Comparison of ENCODE assay signal across 11 cellular contexts in genomic region chr5:52725781-52726180, GRCh38.
A peak's percentile ranks its signal among the peaks of the same experiment; 100 is the strongest.
DNase-seq lines count a peak whose midpoint lies in the region; ATAC-seq and TF ChIP-seq lines count a peak whose summit lies in the region.
"Had no signal": no experiment of that assay in that cellular context is flagged by ENCODE, and none has a peak within 500 bp of the region (broad histone marks: within the 10 kb centered on the region; RNA-seq: fewer than 3 reads in every experiment).

No MANE protein-coding gene starts in this region.

- 0 out of 2 replicates have a peak overlapping the region, but pooled peaks have one; percentile 9 for H2AFZ ChIP-seq in GM23248

- no peaks in the 10 kb centered on the region for H3K9me3 ChIP-seq in GM23248 (ENCODE audit: low read depth)
- H3K9me3 ChIP-seq in Peyer's patch = peaks cover 0 to 2% (median 0%) of the 10 kb centered on the region in 4 donors
- H3K9me3 ChIP-seq in lower lobe of right lung = no peaks in the 10 kb centered on the region
- H3K9me3 ChIP-seq: SJCRH30 had no signal

- DNase-seq in GM23248 (no peak), Peyer's patch (peak in 2 of 3 donors; percentile 16 to 57), lower lobe of right lung (no peak), T-helper 9 cell (no peak), superior temporal gyrus (ENCODE audit: extremely low spot score) (no peak), retina (no peak), OCI-M1 (lab: John Stamatoyannopoulos, UW) (no peak)
- DNase-seq: aorta had no signal

- H3K27me3 ChIP-seq in GM23248 (replicated peaks; ENCODE audit: insufficient read depth) (no peaks in the 10 kb centered on the region), Peyer's patch (no peaks in the 10 kb centered on the region), lower lobe of right lung (ENCODE audit: low read depth) (no peaks in the 10 kb centered on the region)
- H3K27me3 ChIP-seq: SJCRH30 had no signal

- H3K4me3 ChIP-seq in GM12875 (ENCODE audit: low read depth, low read length) = peak overlapping the region; percentile 21
- H3K4me3 ChIP-seq in GM23248 = no peak overlapping the region
- no peak overlapping the region for H3K4me3 ChIP-seq in Peyer's patch
- no peak overlapping the region for H3K4me3 ChIP-seq in lower lobe of right lung
- H3K4me3 ChIP-seq: GM12878, SJCRH30 had no signal

- in situ Hi-C loops in GM23248 (cut with MboI) = no loop called here

- H3K4me2 ChIP-seq in GM23248 (ENCODE audit: unreplicated experiment) = no peak overlapping the region

- H3K9me2 ChIP-seq in GM23248 (ENCODE audit: insufficient read depth) = no peaks in the 10 kb centered on the region

- H3K4me1 ChIP-seq in GM23248 (ENCODE audit: insufficient read depth) (peaks cover 14% of the 10 kb centered on the region), Peyer's patch (peaks cover 0 to 37% (median 10%) of the 10 kb centered on the region in 4 donors), lower lobe of right lung (peaks cover 35% of the 10 kb centered on the region)
- H3K4me1 ChIP-seq: SJCRH30 had no signal

- no peak for TF ChIP-seq POLR2A in Peyer's patch (IDR thresholded peaks at IDR 0.05)

- H3K9ac ChIP-seq in GM23248 = no peak overlapping the region

- no peaks in the 10 kb centered on the region for H3F3A ChIP-seq in GM23248 (ENCODE audit: insufficient read depth)

- H3K36me3 ChIP-seq in GM23248 (ENCODE audit: low read depth) (no peaks in the 10 kb centered on the region), Peyer's patch (no peaks in the 10 kb centered on the region), lower lobe of right lung (no peaks in the 10 kb centered on the region)
- H3K36me3 ChIP-seq: SJCRH30 had no signal

- H3K27ac ChIP-seq in GM23248 (no peak overlapping the region), Peyer's patch (peak overlapping the region; percentile 16 to 73 (median 62)), lower lobe of right lung (no peak overlapping the region)
- H3K27ac ChIP-seq: SJCRH30 had no signal

- 64 to 71% methylated on average over 3 of the region's 3 CpGs for WGBS in GM23248 (ENCODE audit: low coverage in 1 of 2, low lambda C conversion rate in 2 of 2, missing lambda C conversion rate in 2 of 2), 2 experiments

- H4K20me1 ChIP-seq in GM23248 (ENCODE audit: insufficient read depth) = no peaks in the 10 kb centered on the region

- H3K79me2 ChIP-seq in GM23248 (ENCODE audit: insufficient read depth) = no peaks in the 10 kb centered on the region

- intact Hi-C loops in lower lobe of right lung (cut with DNase I) = no loop called here

- TF ChIP-seq CTCF in GM12875 (IDR thresholded peaks at IDR 0.05; ENCODE audit: borderline replicate concordance, insufficient read depth, low read depth, low read length) (no peak), Peyer's patch (IDR thresholded peaks at IDR 0.05) (no peak), lower lobe of right lung (IDR thresholded peaks at IDR 0.05) (no peak)

- ATAC-seq in lower lobe of right lung = peak; percentile 25 to 35
- ATAC-seq: GM12878 had no signal

Comparison
In these comparisons a context has a peak if more than half of its experiments do, and no peak if none do; other contexts are left out.
1. DNase-seq: peak in Peyer's patch (2 of 3); none in GM23248 (single experiment), lower lobe of right lung (single experiment), T-helper 9 cell (single experiment), superior temporal gyrus (single experiment), retina (single experiment) and OCI-M1 (single experiment).
2. H3K27ac ChIP-seq: peak in Peyer's patch (4 of 4); none in GM23248 (single experiment) and lower lobe of right lung (single experiment).